14 cellular contexts compared by ENCODE assay signal in genomic region chrX:117985241-117985640, GRCh38.
DNase-seq lines count a peak whose midpoint lies in the region; FAIRE-seq and TF ChIP-seq lines count a peak whose summit lies in the region.
"Had no signal": no experiment of that assay in that cellular context is flagged by ENCODE, and none has a peak within 500 bp of the region (broad histone marks: within the 10 kb centered on the region; RNA-seq: fewer than 3 reads in every experiment).

No MANE protein-coding gene starts in this region.

- in situ Hi-C loops in GM13977 (cut with MboI; ENCODE audit: low pct_unique_long_range_greater_than_20kb, low sequenced_read_pairs, unreplicated experiment), result no loop called here

- H3K4me3 ChIP-seq in AG04450 (ENCODE audit: low read depth, low read length), result no peak overlapping the region
- no peak overlapping the region for H3K4me3 ChIP-seq in Peyer's patch
- H3K4me3 ChIP-seq in vagina, result no peak overlapping the region
- H3K4me3 ChIP-seq: ascending aorta, PC-9 had no signal

- POLR2A ChIA-PET in AG04450 (lab: Yijun Ruan, JAX), result no interaction called here

- FAIRE-seq in HTR-8/SVneo (lab: Jason Lieb, UNC), result no peak

- no peak for DNase-seq in AG04450 (ENCODE audit: low read depth, low spot score)
- DNase-seq in GM13977 (ENCODE audit: low spot score), result no peak
- peak in 2 of 3 donors; percentile 50 for DNase-seq in Peyer's patch
- DNase-seq in glutamatergic neuron, result peak; percentile 54
- no peak for DNase-seq in vagina (ENCODE audit: extremely low spot score in 2 of 2)
- DNase-seq in HTR-8/SVneo (ENCODE audit: insufficient read length, low spot score), result no peak
- DNase-seq in stimulated activated CD4-positive, alpha-beta T cell treated with anti-CD3 and anti-CD28 coated beads, Interleukin-4, amount 100 ng/mL, for 24 hours, result no peak
- no peak for DNase-seq in cerebellar cortex (ENCODE audit: low spot score)
- DNase-seq: activated T-cell treated with anti-CD3 and anti-CD28 coated beads, Interleukin-2, amount 50 U/mL, for 4 hours; C1 segment of cervical spinal cord; effector memory CD8-positive, alpha-beta T cell; NCI-H1417 treated with DMSO at 0.1 percent for 48 hours; PC-9 had no signal

- H3K4me3 Mint-ChIP-seq in glutamatergic neuron (ENCODE audit: unreplicated experiment), result no peak overlapping the region
- H3K4me3 Mint-ChIP-seq: activated T-cell treated with anti-CD3 and anti-CD28 coated beads, Interleukin-2, amount 50 U/mL, for 4 hours; effector memory CD8-positive, alpha-beta T cell had no signal

- H3K9me3 ChIP-seq in AG04450 (ENCODE audit: control insufficient read depth, insufficient read depth, low read length), result no peaks in the 10 kb centered on the region
- H3K9me3 ChIP-seq in Peyer's patch, result no peaks in the 10 kb centered on the region
- no peaks in the 10 kb centered on the region for H3K9me3 ChIP-seq in vagina
- H3K9me3 ChIP-seq: ascending aorta had no signal

- intact Hi-C loops in vagina (cut with DNase I), result no loop called here

- CTCF ChIA-PET in AG04450 (lab: Charles Lee), result interaction anchor here (0.6 to 2.1 kb wide), 7 partner anchors 9 to 331 kb away, joined by 3 to 15 read pairs (median 4); no protein-coding TSS in a partner anchor

- no peaks in the 10 kb centered on the region for H3K36me3 ChIP-seq in Peyer's patch
- H3K36me3 ChIP-seq in vagina, result no peaks in the 10 kb centered on the region
- H3K36me3 ChIP-seq: ascending aorta had no signal

- H3K27me3 ChIP-seq in AG04450 (ENCODE audit: control insufficient read depth, insufficient read depth, low read length), result no peaks in the 10 kb centered on the region
- no peaks in the 10 kb centered on the region for H3K27me3 ChIP-seq in Peyer's patch
- H3K27me3 ChIP-seq in vagina, result no peaks in the 10 kb centered on the region
- H3K27me3 ChIP-seq: ascending aorta had no signal

- H3K27ac Mint-ChIP-seq in glutamatergic neuron (ENCODE audit: unreplicated experiment), result no peak overlapping the region
- H3K27ac Mint-ChIP-seq: effector memory CD8-positive, alpha-beta T cell had no signal

- peak; percentile 20; the same call in 1 of the 2 replicates for TF ChIP-seq CTCF in AG04450 (IDR thresholded peaks at IDR 0.05; ENCODE audit: low read depth, low read length)
- peak; percentile 28 for TF ChIP-seq CTCF in GM13977 (IDR thresholded peaks at IDR 0.05; ENCODE audit: extremely low read depth, insufficient read depth, missing control alignments)
- TF ChIP-seq CTCF in Peyer's patch (IDR thresholded peaks at IDR 0.05), result peak in 3 of 6 experiments; percentile 41 to 47 (median 41)
- TF ChIP-seq CTCF in glutamatergic neuron (IDR thresholded peaks at IDR 0.05; ENCODE audit: partially characterized antibody, unreplicated experiment), result no peak
- TF ChIP-seq CTCF in vagina (IDR thresholded peaks at IDR 0.05), result no peak

- H3K27ac ChIP-seq in AG04450 (ENCODE audit: low read depth, low read length) (no peak overlapping the region), Peyer's patch (no peak overlapping the region), vagina (no peak overlapping the region)
- H3K27ac ChIP-seq: ascending aorta, PC-9 had no signal

- peaks cover 2% of the 10 kb centered on the region for H3K9me3 Mint-ChIP-seq in glutamatergic neuron (ENCODE audit: unreplicated experiment)
- H3K9me3 Mint-ChIP-seq: activated T-cell treated with anti-CD3 and anti-CD28 coated beads, Interleukin-2, amount 50 U/mL, for 4 hours had no signal

- no peaks in the 10 kb centered on the region for H3K36me3 Mint-ChIP-seq in glutamatergic neuron (ENCODE audit: unreplicated experiment)

- H3K27me3 Mint-ChIP-seq in glutamatergic neuron (ENCODE audit: unreplicated experiment), result no peaks in the 10 kb centered on the region
- H3K27me3 Mint-ChIP-seq: effector memory CD8-positive, alpha-beta T cell had no signal

- no peaks in the 10 kb centered on the region for H3K4me1 ChIP-seq in Peyer's patch
- no peaks in the 10 kb centered on the region for H3K4me1 ChIP-seq in vagina
- H3K4me1 ChIP-seq: ascending aorta had no signal

- H3K4me1 Mint-ChIP-seq in glutamatergic neuron (ENCODE audit: low read depth, unreplicated experiment), result peaks cover 13% of the 10 kb centered on the region

- TF ChIP-seq POLR2A in Peyer's patch (IDR thresholded peaks at IDR 0.05), result no peak
- no peak for TF ChIP-seq POLR2A in vagina (IDR thresholded peaks at IDR 0.05)

Comparison
In these comparisons a context has a peak if more than half of its experiments do, and no peak if none do; other contexts are left out.
1. DNase-seq: peak in Peyer's patch (2 of 3) and glutamatergic neuron (single experiment); none in AG04450 (single experiment), GM13977 (single experiment), vagina (0 of 2), HTR-8/SVneo (single experiment), stimulated activated CD4-positive, alpha-beta T cell treated with anti-CD3 and anti-CD28 coated beads, Interleukin-4, amount 100 ng/mL, for 24 hours (single experiment) and cerebellar cortex (single experiment).
2. CTCF ChIP-seq: peak in AG04450 (single experiment) and GM13977 (single experiment); none in glutamatergic neuron (single experiment) and vagina (0 of 3).